In the genomic region with DNA sequence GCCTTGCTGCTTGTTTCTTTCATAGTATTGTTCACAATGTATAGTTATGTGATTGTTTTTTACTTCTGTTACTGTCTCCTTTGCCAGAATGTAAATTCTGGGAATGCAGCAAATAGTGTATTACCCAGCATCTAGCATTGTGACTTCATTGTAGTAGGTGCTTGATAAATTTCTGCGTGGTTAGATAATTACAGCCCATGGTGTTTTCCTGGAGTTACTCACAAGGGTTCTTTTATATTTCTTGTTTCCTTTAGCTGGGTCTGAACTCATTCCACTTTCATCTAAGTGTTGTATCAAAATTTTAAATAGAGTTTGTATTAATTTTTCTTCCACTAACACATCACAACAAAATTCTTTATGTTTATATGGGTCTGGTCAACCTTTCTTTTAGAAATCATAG, we compare ENCODE assay signal across 12 cellular contexts.
DNase-seq lines count a peak whose midpoint lies in the region; ATAC-seq and TF ChIP-seq lines count a peak whose summit lies in the region.
"Had no signal": no experiment of that assay in that cellular context is flagged by ENCODE, and none has a peak within 500 bp of the region (broad histone marks: within the 10 kb centered on the region; RNA-seq: fewer than 3 reads in every experiment).

No MANE protein-coding gene starts in this region.

- H3K36me3 Mint-ChIP-seq in activated T-helper 17 cell treated with anti-CD3 and anti-CD28 coated beads, Interleukin-2, amount 50 U/mL, for 72 hours (ENCODE audit: low read depth) = peaks cover 83% of the 10 kb centered on the region

- H3K9me3 ChIP-seq in heart left ventricle (no peaks in the 10 kb centered on the region), SJCRH30 (replicated peaks) (no peaks in the 10 kb centered on the region)
- H3K9me3 ChIP-seq: spleen had no signal

- WGBS in heart left ventricle, 4 donors = 43 to 62% (median 54%) methylated on average over 1 of the region's 1 CpG

- H3K4me3 ChIP-seq in heart left ventricle = no peak overlapping the region
- H3K4me3 ChIP-seq in SJCRH30 = no peak overlapping the region
- H3K4me3 ChIP-seq: spleen had no signal

- no peak for TF ChIP-seq POLR2A in heart left ventricle (IDR thresholded peaks at IDR 0.05)

- peak overlapping the region; percentile 70 for H3K27ac Mint-ChIP-seq in activated T-helper 17 cell treated with anti-CD3 and anti-CD28 coated beads, Interleukin-2, amount 50 U/mL, for 72 hours

- H3K36me3 ChIP-seq in heart left ventricle (peaks cover 0 to 88% (median 68%) of the 10 kb centered on the region in 9 donors), SJCRH30 (peaks cover 66% of the 10 kb centered on the region)

- H3K4me3 Mint-ChIP-seq in activated T-helper 17 cell treated with anti-CD3 and anti-CD28 coated beads, Interleukin-2, amount 50 U/mL, for 72 hours = peak overlapping the region; percentile 58

- no peak for DNase-seq in heart left ventricle
- DNase-seq in cardiac septum (ENCODE audit: low spot score) = no peak
- DNase-seq in kidney tubule cell (ENCODE audit: low spot score) = peak; percentile 61
- DNase-seq in SJCRH30 = no peak
- DNase-seq in NCI-H1694 treated with DMSO at 0.1 percent for 48 hours (lab: John Stamatoyannopoulos, UW) = no peak
- DNase-seq in Ammon's horn (ENCODE audit: low spot score) = no peak
- DNase-seq: effector CD8-positive, alpha-beta T cell; NCI-H1048; SHP77; spleen had no signal

- H3K27ac ChIP-seq in heart left ventricle = peak overlapping the region in 9 of 12 donors; percentile 18 to 76 (median 59)
- H3K27ac ChIP-seq in SJCRH30 = no peak overlapping the region

- TF ChIP-seq CTCF in heart left ventricle (IDR thresholded peaks at IDR 0.05) = no peak

- H3K4me1 ChIP-seq in heart left ventricle (peaks cover 9 to 70% (median 60%) of the 10 kb centered on the region in 12 donors), SJCRH30 (peaks cover 14% of the 10 kb centered on the region)

- H3K27me3 Mint-ChIP-seq in activated T-helper 17 cell treated with anti-CD3 and anti-CD28 coated beads, Interleukin-2, amount 50 U/mL, for 72 hours = no peaks in the 10 kb centered on the region

- H3K9me3 Mint-ChIP-seq in activated T-helper 17 cell treated with anti-CD3 and anti-CD28 coated beads, Interleukin-2, amount 50 U/mL, for 72 hours = no peaks in the 10 kb centered on the region

- H3K27me3 ChIP-seq in heart left ventricle (no peaks in the 10 kb centered on the region), SJCRH30 (no peaks in the 10 kb centered on the region)
- H3K27me3 ChIP-seq: spleen had no signal

- peaks cover 47% of the 10 kb centered on the region for H3K4me1 Mint-ChIP-seq in activated T-helper 17 cell treated with anti-CD3 and anti-CD28 coated beads, Interleukin-2, amount 50 U/mL, for 72 hours

- intact Hi-C loops in heart left ventricle (cut with DNase I) (loop anchor here (2.0 to 10.0 kb wide), 12 partner anchors 58 to 495 kb away; partner anchors contain the start of gene MAP4K4 (in 4 of the 10)), cardiac septum (cut with DNase I) (loop anchor here (2.0 to 5.0 kb wide), 2 partner anchors 131 to 488 kb away; no protein-coding TSS in a partner anchor)

- ATAC-seq in heart left ventricle (no peak), GM21825 (IDR thresholded peaks at IDR 0.05; ENCODE audit: unreplicated experiment) (no peak)
- ATAC-seq in activated T-helper 17 cell treated with anti-CD3 and anti-CD28 coated beads, Interleukin-2, amount 50 U/mL, for 72 hours (replicated peaks) = peak; percentile 60
